8 cellular contexts compared by ENCODE assay signal in genomic region chr3:154122912-154123559, GRCh38. TPM values are rescaled to one million over a fixed set of nuclear protein-coding genes. Genes with fewer than 3 reads are reported as not detected.
A peak's percentile ranks its signal among the peaks of the same experiment; 100 is the strongest.
DNase-seq lines count a peak whose midpoint lies in the region; ATAC-seq, FAIRE-seq and TF ChIP-seq lines count a peak whose summit lies in the region.

No MANE protein-coding gene starts in this region.

- peak; percentile 19 for DNase-seq in GM23338 (ENCODE audit: low spot score)
- DNase-seq in SK-MEL-5 (ENCODE audit: low read depth, low spot score): peak; percentile 31
- peak in 1 of 2 donors; percentile 48 for DNase-seq in foreskin keratinocyte
- DNase-seq in psoas muscle: no peak
- no peak for DNase-seq in frontal cortex (ENCODE audit: low spot score in 2 of 2)
- no peak for DNase-seq in OCI-LY7 (ENCODE audit: low spot score)
- no peak for DNase-seq in amniotic stem cell (lab: John Stamatoyannopoulos, UW)

- H4K20me1 ChIP-seq in GM23338 (replicated peaks; ENCODE audit: insufficient read depth): peaks cover 12% of the 10 kb centered on the region
- H4K20me1 ChIP-seq in OCI-LY7 (ENCODE audit: insufficient read depth, low read length): no peaks in the 10 kb centered on the region

- intact Hi-C loops in psoas muscle (cut with DNase I) (loop anchor here in 1 of 2 donors (5.0 kb wide), 1 partner anchor 129 kb away; no protein-coding TSS in a partner anchor), OCI-LY7 (cut with micrococcal nuclease; ENCODE audit: unreplicated experiment) (no loop called here)

- CTCF ChIA-PET in OCI-LY7 (lab: Charles Lee; ENCODE audit: unreplicated experiment): no interaction called here

- FAIRE-seq in frontal cortex (lab: Jason Lieb, UNC): no peak

- 12 to 17% (median 13%) methylated on average over 12 of the region's 12 CpGs for WGBS in psoas muscle, 3 donors

- H3K27ac ChIP-seq in GM23338 (ENCODE audit: low read depth) (no peak overlapping the region), foreskin keratinocyte (no peak overlapping the region), psoas muscle (no peak overlapping the region), OCI-LY7 (ENCODE audit: low read depth, low read length, poor library complexity, severe bottlenecking) (no peak overlapping the region)

- H3K9me2 ChIP-seq in GM23338 (ENCODE audit: insufficient read depth) (no peaks in the 10 kb centered on the region), OCI-LY7 (ENCODE audit: insufficient read depth, low read length) (no peaks in the 10 kb centered on the region)

- H3K4me3 Mint-ChIP-seq in GM23338: peak overlapping the region; percentile 94

- H3K9me3 ChIP-seq in psoas muscle: no peaks in the 10 kb centered on the region
- H3K9me3 ChIP-seq in OCI-LY7 (ENCODE audit: low read length): no peaks in the 10 kb centered on the region

- peaks cover 24% of the 10 kb centered on the region for H3K4me1 Mint-ChIP-seq in GM23338

- H3K4me2 ChIP-seq in GM23338 (peak overlapping the region; percentile 97), OCI-LY7 (ENCODE audit: low read length) (no peak overlapping the region)

- no peak for TF ChIP-seq CTCF in GM23338 (conservative IDR thresholded peaks at IDR 0.05; ENCODE audit: low read depth in 2 of 2)
- TF ChIP-seq CTCF in foreskin keratinocyte (conservative IDR thresholded peaks at IDR 0.05): no peak
- TF ChIP-seq CTCF in psoas muscle (IDR thresholded peaks at IDR 0.05): no peak
- no peak for TF ChIP-seq CTCF in OCI-LY7 (conservative IDR thresholded peaks at IDR 0.05; ENCODE audit: low read length)

- H2AFZ ChIP-seq in GM23338 (peak overlapping the region; percentile 95; the same call in 1 of the 2 replicates), OCI-LY7 (ENCODE audit: low read length) (no peak overlapping the region)

- H3K27ac Mint-ChIP-seq in GM23338: no peak overlapping the region

- peaks cover 26% of the 10 kb centered on the region for H3K27me3 Mint-ChIP-seq in GM23338 (ENCODE audit: insufficient read depth, low read depth, poor library complexity)

- H3K4me1 ChIP-seq in GM23338 (ENCODE audit: insufficient read depth) (peaks cover 13% of the 10 kb centered on the region), foreskin keratinocyte (no peaks in the 10 kb centered on the region), psoas muscle (no peaks in the 10 kb centered on the region), OCI-LY7 (ENCODE audit: insufficient read depth, low read length, poor library complexity, severe bottlenecking) (no peaks in the 10 kb centered on the region)

- ATAC-seq in GM23338 (peak; percentile 4), foreskin keratinocyte (peak; percentile 22), psoas muscle (peak in 1 of 4 donors; percentile 22), GM19351 (IDR thresholded peaks at IDR 0.05; ENCODE audit: unreplicated experiment) (no peak)

- no TSS peak for BruUV-seq in OCI-LY7 (replicated peaks; lab: Mats Ljungman, UMichigan)

- no peaks in the 10 kb centered on the region for H3K36me3 ChIP-seq in GM23338 (ENCODE audit: insufficient read depth)
- H3K36me3 ChIP-seq in psoas muscle (ENCODE audit: insufficient read depth in 1 of 2, low read depth in 1 of 2): no peaks in the 10 kb centered on the region
- H3K36me3 ChIP-seq in OCI-LY7 (ENCODE audit: insufficient read depth, low read length): no peaks in the 10 kb centered on the region

- H3F3A ChIP-seq in GM23338 (replicated peaks; ENCODE audit: low read depth): no peaks in the 10 kb centered on the region

- H3K4me3 ChIP-seq in GM23338 (peak overlapping the region; percentile 94), psoas muscle (peak overlapping the region; percentile 80), OCI-LY7 (ENCODE audit: low read depth, low read length, poor library complexity, severe bottlenecking) (no peak overlapping the region)

- H3K27me3 ChIP-seq in GM23338 (ENCODE audit: insufficient read depth): peaks cover 41% of the 10 kb centered on the region
- H3K27me3 ChIP-seq in foreskin keratinocyte: no peaks in the 10 kb centered on the region
- H3K27me3 ChIP-seq in psoas muscle (ENCODE audit: insufficient read depth in 3 of 3, low read length in 2 of 3): peaks cover 0 to 33% (median 8%) of the 10 kb centered on the region in 3 donors

- H3K9me3 Mint-ChIP-seq in GM23338: no peaks in the 10 kb centered on the region

- H3K36me3 Mint-ChIP-seq in GM23338 (ENCODE audit: low read depth): peaks cover 3% of the 10 kb centered on the region; the same call in 2 of the 3 replicates

- H3K79me2 ChIP-seq in GM23338 (replicated peaks; ENCODE audit: insufficient read depth) (peaks cover 39% of the 10 kb centered on the region), OCI-LY7 (ENCODE audit: insufficient read depth, low read depth, low read length) (no peaks in the 10 kb centered on the region)

- POLR2A ChIA-PET in OCI-LY7 (lab: Charles Lee): interaction anchor here (0.5 to 1.2 kb wide), 2 partner anchors 11 to 953 kb away, joined by 3 read pairs; no protein-coding TSS in a partner anchor

- in situ Hi-C loops in SK-MEL-5 (cut with HindIII; ENCODE audit: low pct_unique_long_range_greater_than_20kb, low sequenced_read_pairs): no loop called here

TF ChIP-seq in GM23338, 12 proteins besides CTCF, POLR2A, EP300 and RAD21 (continues in another document):
- TF ChIP-seq JUNB (IDR thresholded peaks at IDR 0.05; ENCODE audit: unreplicated experiment): no peak
- TF ChIP-seq ZNF331 (CRISPR knock-in tag; IDR thresholded peaks at IDR 0.05; ENCODE audit: low read depth): no peak
- TF ChIP-seq EZH2phosphoT487 (IDR thresholded peaks at IDR 0.05; ENCODE audit: unreplicated experiment): no peak
- no peak for TF ChIP-seq ZNF114 (CRISPR knock-in tag; IDR thresholded peaks at IDR 0.05)
- no peak for TF ChIP-seq ZNF462 (CRISPR knock-in tag; IDR thresholded peaks at IDR 0.05)
- no peak for TF ChIP-seq STAT1 (IDR thresholded peaks at IDR 0.05; ENCODE audit: unreplicated experiment)

RNA-seq across cellular contexts. Expression of gene ARHGEF26, which starts 1.8 kb away (rescaled TPM):
- total RNA-seq in GM23338 (2014; rRNA removed; shearing (Covaris generic)): 16.9 and 17.3 TPM in 2 replicates
- polyA plus RNA-seq in GM23338 (2016; fragmentation: Nextera tagmentation; extraction: Ambion mirVana) (7.3 and 9.4 TPM in 2 replicates), foreskin keratinocyte (1.4 and 1.7 TPM in 2 replicates), psoas muscle (under 1 TPM; 0.35 to 0.53 (median 0.39) TPM)
- total RNA-seq in SK-MEL-5 (2014; rRNA removed; shearing (Covaris generic)): 29.3 and 31.2 TPM in 2 replicates
- polyA plus RNA-seq in SK-MEL-5 (2015; cell fraction: cytosol; rRNA removed): 25.9 and 30.5 TPM in 2 replicates
- polyA plus RNA-seq in SK-MEL-5 (2015; cell fraction: nucleus; rRNA removed): 34.5 and 43.1 TPM in 2 replicates
- total RNA-seq in foreskin keratinocyte (5.2 and 5.3 TPM in 2 replicates), psoas muscle (1 to 10 TPM in 1 of 4 donors, under 1 TPM in 3; 0.37 to 1.8 (median 0.57) TPM), frontal cortex (4.1 TPM), OCI-LY7 (2022) (0.11 and 0.35 TPM in 2 replicates)
- 0.13 and 0.35 TPM in 2 replicates for total RNA-seq in OCI-LY7 (2014; rRNA removed; shearing (Covaris generic))

Comparison
In these comparisons a context has a peak if more than half of its experiments do, and no peak if none do; other contexts are left out.
1. DNase-seq: peak in GM23338 (single experiment) and SK-MEL-5 (single experiment); none in psoas muscle (0 of 2), frontal cortex (0 of 2), OCI-LY7 (single experiment) and amniotic stem cell (single experiment).